Comparison of ENCODE assay signal across 23 cellular contexts in the genomic region with DNA sequence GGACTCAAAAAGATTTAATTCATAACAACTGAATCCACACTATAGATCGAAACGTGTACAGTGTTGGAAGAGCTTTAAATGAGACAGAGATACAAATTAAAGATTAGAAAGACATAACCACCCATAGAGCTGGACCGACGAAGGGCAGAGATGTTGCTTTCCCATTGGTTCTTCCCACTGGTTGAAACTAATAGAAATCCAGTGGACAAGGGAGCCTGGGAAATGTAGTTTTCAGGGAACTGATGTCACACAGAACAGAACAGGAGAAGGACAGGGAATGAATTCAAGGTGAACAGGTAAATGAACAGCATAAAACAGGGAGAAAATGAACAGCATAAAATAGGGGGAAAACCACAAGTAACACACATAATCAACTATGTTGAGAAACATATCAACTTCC.
DNase-seq lines count a peak whose midpoint lies in the region; ATAC-seq, FAIRE-seq and TF ChIP-seq lines count a peak whose summit lies in the region.
"Had no signal": no experiment of that assay in that cellular context is flagged by ENCODE, and none has a peak within 500 bp of the region (broad histone marks: within the 10 kb centered on the region; RNA-seq: fewer than 3 reads in every experiment).

No MANE protein-coding gene starts in this region.

- peak overlapping the region; percentile 38; the same call in 1 of the 2 replicates for H2AFZ ChIP-seq in GM23338
- H2AFZ ChIP-seq in H1 (ENCODE audit: low read length) = no peak overlapping the region

- H3K4me3 ChIP-seq in GM23338 (no peak overlapping the region), H1 (ENCODE audit: extremely low read depth in 1 of 4, insufficient read depth in 2 of 4, low read depth in 3 of 4, low read length in 4 of 4) (no peak overlapping the region), adrenal gland (no peak overlapping the region)
- H3K4me3 ChIP-seq: BLaER1 treated with 17β-estradiol and CSF1 and Interleukin-3, amounts not matched to agents 10 nM and 100 nM had no signal

- TF ChIP-seq POLR2A in H1 (IDR thresholded peaks at IDR 0.05; ENCODE audit: control extremely low read depth in 1 of 2, low read depth in 2 of 2, low read length in 2 of 2) = no peak
- no peak for TF ChIP-seq POLR2A in adrenal gland (IDR thresholded peaks at IDR 0.05)

- no peak overlapping the region for H2BK20ac ChIP-seq in H1 (ENCODE audit: low read length)

- H3K27ac ChIP-seq in GM23338 (ENCODE audit: low read depth) = no peak overlapping the region
- H3K27ac ChIP-seq in H1 (ENCODE audit: low read depth, low read length) = no peak overlapping the region
- no peak overlapping the region for H3K27ac ChIP-seq in adrenal gland
- H3K27ac ChIP-seq: BLaER1 treated with 17β-estradiol and CSF1 and Interleukin-3, amounts not matched to agents 10 nM and 100 nM; C4-2B had no signal

- H3K79me1 ChIP-seq in H1 (ENCODE audit: low read depth, low read length) = no peaks in the 10 kb centered on the region

- H4K91ac ChIP-seq in H1 (replicated peaks; ENCODE audit: insufficient read length, low read length) = no peak overlapping the region

- H3K79me2 ChIP-seq in GM23338 (replicated peaks; ENCODE audit: insufficient read depth) (no peaks in the 10 kb centered on the region), H1 (ENCODE audit: control insufficient read depth in 1 of 2, insufficient read depth in 2 of 2, low read length in 2 of 2) (no peaks in the 10 kb centered on the region)

- no peak overlapping the region for H2BK15ac ChIP-seq in H1 (ENCODE audit: low read length)

- H3K56ac ChIP-seq in H1 (replicated peaks; ENCODE audit: insufficient read length, low read depth, low read length) = no peak overlapping the region

- H2AK5ac ChIP-seq in H1 (ENCODE audit: low read depth, low read length) = no peak overlapping the region

- H4K20me1 ChIP-seq in GM23338 (replicated peaks; ENCODE audit: insufficient read depth) (no peaks in the 10 kb centered on the region), H1 (replicated peaks in 1 of 2; ENCODE audit: control insufficient read depth in 1 of 2, insufficient read depth in 2 of 2, low read length in 2 of 2) (no peaks in the 10 kb centered on the region)
- H4K20me1 ChIP-seq: BLaER1 treated with 17β-estradiol and CSF1 and Interleukin-3, amounts not matched to agents 10 nM and 100 nM had no signal

- intact Hi-C loops in adrenal gland (cut with DNase I) = no loop called here

- no peak for TF ChIP-seq RAD21 in H1 (IDR thresholded peaks at IDR 0.05 in 1 of 2, conservative IDR thresholded peaks at IDR 0.05 in 1 of 2; ENCODE audit: low read depth in 2 of 2, low read length in 2 of 2)

- H3K36me3 ChIP-seq in GM23338 (ENCODE audit: insufficient read depth) (no peaks in the 10 kb centered on the region), H1 (ENCODE audit: control insufficient read depth in 2 of 4, insufficient read depth in 4 of 4, low read length in 3 of 4) (no peaks in the 10 kb centered on the region), adrenal gland (replicated peaks in 1 of 2) (no peaks in the 10 kb centered on the region)
- H3K36me3 ChIP-seq: BLaER1 treated with 17β-estradiol and CSF1 and Interleukin-3, amounts not matched to agents 10 nM and 100 nM had no signal

- no peak overlapping the region for H3K23ac ChIP-seq in H1 (ENCODE audit: insufficient read length)

- H3K23me2 ChIP-seq in H1 (ENCODE audit: low read depth, low read length) = no peaks in the 10 kb centered on the region

- H3K4me1 ChIP-seq in GM23338 (ENCODE audit: insufficient read depth) (peaks cover 2% of the 10 kb centered on the region), H1 (replicated peaks in 1 of 4; ENCODE audit: control insufficient read depth in 3 of 4, insufficient read depth in 4 of 4, low read length in 3 of 4) (no peaks in the 10 kb centered on the region), adrenal gland (replicated peaks in 1 of 2) (no peaks in the 10 kb centered on the region)

- H3K9me3 ChIP-seq in H1 (ENCODE audit: insufficient read depth in 2 of 2, low read depth in 1 of 2, low read length in 1 of 2) (no peaks in the 10 kb centered on the region), adrenal gland (replicated peaks in 1 of 3) (no peaks in the 10 kb centered on the region)
- H3K9me3 ChIP-seq: BLaER1 treated with 17β-estradiol and CSF1 and Interleukin-3, amounts not matched to agents 10 nM and 100 nM; Caco-2 had no signal

- no peak overlapping the region for H2BK5ac ChIP-seq in H1 (ENCODE audit: low read depth, low read length)

- FAIRE-seq in H1 (lab: Jason Lieb, UNC) = no peak
- FAIRE-seq: A204.1, D721Med, G401.6, GM12891, GM19239 had no signal

- peaks cover 30% of the 10 kb centered on the region for H3K9me2 ChIP-seq in GM23338 (ENCODE audit: insufficient read depth)

- H3K14ac ChIP-seq in H1 (ENCODE audit: insufficient read length) = no peak overlapping the region

- no peak overlapping the region for H2BK12ac ChIP-seq in H1 (ENCODE audit: low read depth, low read length)

- DNase-seq in GM23338 (ENCODE audit: low spot score) = no peak
- peak; percentile 19 for DNase-seq in SK-MEL-5 (ENCODE audit: low read depth, low spot score)
- no peak for DNase-seq in H1 (ENCODE audit: low read depth in 1 of 2, low spot score in 2 of 2)
- peak; percentile 25 for DNase-seq in osteocyte (ENCODE audit: extremely low spot score, unreplicated experiment)
- DNase-seq in cerebellum (ENCODE audit: low spot score) = no peak
- no peak for DNase-seq in amygdala (lab: John Stamatoyannopoulos, UW)
- no peak for DNase-seq in adrenal gland
- DNase-seq: 8988T; AML-193; Caco-2; Calu3; CD4-positive, alpha-beta T cell; CD8-positive, alpha-beta T cell; DMS79 treated with DMSO at 0.1 percent for 48 hours; GF-D8 had no signal

- no peak for TF ChIP-seq EP300 in H1 (IDR thresholded peaks at IDR 0.05; ENCODE audit: borderline replicate concordance in 1 of 2, low read depth in 2 of 2, low read length in 2 of 2)

- H3K18ac ChIP-seq in H1 (ENCODE audit: extremely low read depth, low read length) = no peak overlapping the region

- H3K4ac ChIP-seq in H1 (replicated peaks; ENCODE audit: insufficient read length, low read depth, low read length) = no peak overlapping the region

- H3K9me3 Mint-ChIP-seq in GM23338 (no peaks in the 10 kb centered on the region), osteocyte (ENCODE audit: unreplicated experiment) (no peaks in the 10 kb centered on the region)
- H3K9me3 Mint-ChIP-seq: CD4-positive, alpha-beta T cell; CD8-positive, alpha-beta T cell had no signal

- in situ Hi-C loops in SK-MEL-5 (cut with HindIII; ENCODE audit: low pct_unique_long_range_greater_than_20kb, low sequenced_read_pairs) = no loop called here

- H3K27me3 Mint-ChIP-seq in GM23338 (ENCODE audit: insufficient read depth, low read depth, poor library complexity) (peaks cover 2% of the 10 kb centered on the region), osteocyte (ENCODE audit: unreplicated experiment) (peaks cover 3% of the 10 kb centered on the region)
- H3K27me3 Mint-ChIP-seq: CD4-positive, alpha-beta T cell had no signal

- no peak overlapping the region for H3K9ac ChIP-seq in H1 (replicated peaks in 1 of 4; ENCODE audit: extremely low read depth in 1 of 4, low read depth in 3 of 4, low read length in 3 of 4)
- H3K9ac ChIP-seq: BLaER1 treated with 17β-estradiol and CSF1 and Interleukin-3, amounts not matched to agents 10 nM and 100 nM had no signal

- POLR2A ChIA-PET in H1 (lab: Charles Lee; ENCODE audit: partially characterized antibody) = no interaction called here

- ATAC-seq in GM23338 = no peak
- ATAC-seq: CD8-positive, alpha-beta T cell had no signal

- no peak overlapping the region for H4K5ac ChIP-seq in H1 (ENCODE audit: insufficient read length, low read depth, low read length)

- WGBS in H1 (ENCODE audit: extremely low coverage in 1 of 2, insufficient coverage in 1 of 2, insufficient read length in 1 of 2, insufficient replicate concordance in 2 of 2, low coverage in 1 of 2, low lambda C conversion rate in 2 of 2, missing lambda C conversion rate in 1 of 2), 2 experiments = 92% methylated on average over 4 of the region's 4 CpGs; no CpG with 5 or more reads in 1 of the 2 experiments
- 89 to 97% (median 92%) methylated on average over 4 of the region's 4 CpGs for WGBS in adrenal gland, 4 donors

- H2BK120ac ChIP-seq in H1 (replicated peaks; ENCODE audit: low read depth, low read length) = no peak overlapping the region

- TF ChIP-seq CTCF in GM23338 (conservative IDR thresholded peaks at IDR 0.05; ENCODE audit: low read depth in 2 of 2) (no peak), H1 (IDR thresholded peaks at IDR 0.05; ENCODE audit: control extremely low read depth in 1 of 3, insufficient read depth in 1 of 3, low read depth in 1 of 3, low read length in 3 of 3) (no peak), osteocyte (IDR thresholded peaks at IDR 0.05) (no peak), adrenal gland (IDR thresholded peaks at IDR 0.05) (no peak)

- CTCF ChIA-PET in H1 (lab: Charles Lee; ENCODE audit: partially characterized antibody) = interaction anchor here (1.1 to 4.4 kb wide), 2 partner anchors 17 to 269 kb away, joined by 3 to 18 read pairs; no protein-coding TSS in a partner anchor

- H3F3A ChIP-seq in GM23338 (replicated peaks; ENCODE audit: low read depth) = no peaks in the 10 kb centered on the region

- no peaks in the 10 kb centered on the region for H3K27me3 ChIP-seq in GM23338 (ENCODE audit: insufficient read depth)
- no peaks in the 10 kb centered on the region for H3K27me3 ChIP-seq in H1 (replicated peaks in 1 of 4; ENCODE audit: control insufficient read depth in 3 of 4, extremely low read depth in 1 of 4, insufficient read depth in 3 of 4, low read length in 3 of 4)
- no peaks in the 10 kb centered on the region for H3K27me3 ChIP-seq in adrenal gland
- H3K27me3 ChIP-seq: BLaER1 treated with 17β-estradiol and CSF1 and Interleukin-3, amounts not matched to agents 10 nM and 100 nM had no signal

- H3K27ac Mint-ChIP-seq in GM23338 = no peak overlapping the region
- H3K27ac Mint-ChIP-seq in osteocyte (ENCODE audit: unreplicated experiment) = no peak overlapping the region
- H3K27ac Mint-ChIP-seq: B cell; CD4-positive, alpha-beta T cell; CD8-positive, alpha-beta T cell had no signal

- no peak overlapping the region for H4K8ac ChIP-seq in H1 (ENCODE audit: extremely low read depth, insufficient read depth, low read length)

- H3K4me3 Mint-ChIP-seq in GM23338 = no peak overlapping the region
- no peak overlapping the region for H3K4me3 Mint-ChIP-seq in osteocyte (ENCODE audit: unreplicated experiment)
- H3K4me3 Mint-ChIP-seq: B cell; CD4-positive, alpha-beta T cell; CD8-positive, alpha-beta T cell had no signal

- H3K4me1 Mint-ChIP-seq in GM23338 (peaks cover 2% of the 10 kb centered on the region), osteocyte (ENCODE audit: unreplicated experiment) (no peaks in the 10 kb centered on the region)
- H3K4me1 Mint-ChIP-seq: B cell had no signal

- H3K36me3 Mint-ChIP-seq in GM23338 (ENCODE audit: low read depth) (no peaks in the 10 kb centered on the region), osteocyte (ENCODE audit: unreplicated experiment) (no peaks in the 10 kb centered on the region)
- H3K36me3 Mint-ChIP-seq: CD8-positive, alpha-beta T cell had no signal

- no peak overlapping the region for H3K4me2 ChIP-seq in GM23338
- H3K4me2 ChIP-seq in H1 (ENCODE audit: insufficient read depth in 1 of 2, low read depth in 2 of 2, low read length in 2 of 2) = no peak overlapping the region
- H3K4me2 ChIP-seq: BLaER1 treated with 17β-estradiol and CSF1 and Interleukin-3, amounts not matched to agents 10 nM and 100 nM had no signal

TF ChIP-seq in H1, 55 proteins besides CTCF, POLR2A, EP300 and RAD21 (continues in another document):
- TF ChIP-seq SIX5 (IDR thresholded peaks at IDR 0.05; ENCODE audit: low read depth, low read length) = peak; percentile 37; the same call in 1 of the 2 replicates

Comparison
In these comparisons a context has a peak if more than half of its experiments do, and no peak if none do; other contexts are left out.
1. DNase-seq: peak in SK-MEL-5 (single experiment) and osteocyte (single experiment); none in GM23338 (single experiment), H1 (0 of 2), cerebellum (single experiment), amygdala (0 of 56) and adrenal gland (0 of 7).